17 cellular contexts compared by ENCODE assay signal in the genomic region with DNA sequence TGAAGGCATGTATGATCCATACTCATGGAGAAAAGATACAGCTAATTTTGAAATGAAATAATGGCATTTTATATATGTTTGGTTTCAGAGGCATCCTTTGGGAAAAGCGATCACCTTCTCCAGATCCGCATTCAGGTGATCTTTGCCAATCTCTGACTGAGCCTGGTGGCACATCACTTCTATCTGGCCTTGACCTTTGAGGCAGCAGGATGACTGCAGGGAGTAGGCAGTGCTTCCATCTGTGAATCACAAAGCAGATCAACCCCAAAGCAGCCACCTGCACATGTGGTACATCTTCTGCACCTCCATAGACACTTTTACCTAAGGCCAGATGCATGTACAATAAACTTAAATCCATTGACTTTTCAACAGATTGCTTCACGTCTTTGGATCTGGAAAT. TPM values are rescaled to one million over a fixed set of nuclear protein-coding genes. Genes with fewer than 3 reads are reported as not detected.
DNase-seq lines count a peak whose midpoint lies in the region; ATAC-seq and TF ChIP-seq lines count a peak whose summit lies in the region.
"Had no signal": no experiment of that assay in that cellular context is flagged by ENCODE, and none has a peak within 500 bp of the region (broad histone marks: within the 10 kb centered on the region; RNA-seq: fewer than 3 reads in every experiment).

No MANE protein-coding gene starts in this region.

- H3K27me3 ChIP-seq in BLaER1 treated with 17β-estradiol and CSF1 and Interleukin-3, amounts not matched to agents 10 nM and 100 nM, result no peaks in the 10 kb centered on the region
- H3K27me3 ChIP-seq in body of pancreas (no peaks in the 10 kb centered on the region), layer of hippocampus (ENCODE audit: control insufficient read depth, insufficient read depth, low read length) (no peaks in the 10 kb centered on the region), thyroid gland (no peaks in the 10 kb centered on the region)
- H3K27me3 ChIP-seq: BE2C had no signal

- H3K27ac ChIP-seq in BLaER1 treated with 17β-estradiol and CSF1 and Interleukin-3, amounts not matched to agents 10 nM and 100 nM, result peak overlapping the region in 3 of 11 experiments; percentile 23 to 61 (median 38); a peak in 1 of 22 replicates
- H3K27ac ChIP-seq in body of pancreas (peak overlapping the region; percentile 42 to 94 (median 86)), layer of hippocampus (ENCODE audit: low read depth, low read length) (peak overlapping the region; percentile 14), thyroid gland (peak overlapping the region; percentile 89 to 97 (median 90))
- H3K27ac ChIP-seq: A549, HL-60 had no signal

- H3K4me3 ChIP-seq in BLaER1 treated with 17β-estradiol and CSF1 and Interleukin-3, amounts not matched to agents 10 nM and 100 nM, result no peak overlapping the region
- H3K4me3 ChIP-seq in body of pancreas (no peak overlapping the region), thyroid gland (replicated peaks in 1 of 3) (no peak overlapping the region)
- H3K4me3 ChIP-seq: A549, K562 had no signal

- H3K4me2 ChIP-seq in BLaER1 treated with 17β-estradiol and CSF1 and Interleukin-3, amounts not matched to agents 10 nM and 100 nM, result peak overlapping the region in 9 of 11 experiments; percentile 6 to 77 (median 65); a peak in 10 of 22 replicates
- H3K4me2 ChIP-seq: A549 had no signal

- no peaks in the 10 kb centered on the region for H3K36me3 ChIP-seq in BLaER1 treated with 17β-estradiol and CSF1 and Interleukin-3, amounts not matched to agents 10 nM and 100 nM
- H3K36me3 ChIP-seq in body of pancreas (replicated peaks in 1 of 2; ENCODE audit: insufficient read depth in 1 of 2, low read depth in 2 of 2) (no peaks in the 10 kb centered on the region), thyroid gland (no peaks in the 10 kb centered on the region)
- H3K36me3 ChIP-seq: BE2C had no signal

- TF ChIP-seq POLR2A in body of pancreas (IDR thresholded peaks at IDR 0.05) (no peak), thyroid gland (IDR thresholded peaks at IDR 0.05) (no peak)

- ATAC-seq in body of pancreas, result no peak
- ATAC-seq in GM18868 (IDR thresholded peaks at IDR 0.05; ENCODE audit: unreplicated experiment), result no peak
- ATAC-seq: A549; CD8-positive, alpha-beta T cell; K562 had no signal

- H3K9me3 ChIP-seq in BLaER1 treated with 17β-estradiol and CSF1 and Interleukin-3, amounts not matched to agents 10 nM and 100 nM (replicated peaks in 1 of 11), result peaks cover 0 to 6% (median 0%) of the 10 kb centered on the region in 11 experiments; a peak in 1 of 22 replicates
- H3K9me3 ChIP-seq in body of pancreas (no peaks in the 10 kb centered on the region), thyroid gland (no peaks in the 10 kb centered on the region)
- H3K9me3 ChIP-seq: A549, BE2C had no signal

- no peak for TF ChIP-seq CTCF in body of pancreas (IDR thresholded peaks at IDR 0.05)
- no peak for TF ChIP-seq CTCF in thyroid gland (IDR thresholded peaks at IDR 0.05)

- H4K20me1 ChIP-seq in BLaER1 treated with 17β-estradiol and CSF1 and Interleukin-3, amounts not matched to agents 10 nM and 100 nM, result no peaks in the 10 kb centered on the region; a peak in 1 of 22 replicates

- H3K9ac ChIP-seq in BLaER1 treated with 17β-estradiol and CSF1 and Interleukin-3, amounts not matched to agents 10 nM and 100 nM, result no peak overlapping the region

- WGBS in body of pancreas, 2 donors, result 74 to 78% methylated on average over 3 of the region's 3 CpGs
- 84 to 92% methylated on average over 3 of the region's 3 CpGs for WGBS in thyroid gland, 2 donors

- intact Hi-C loops in body of pancreas (cut with DNase I), result no loop called here
- intact Hi-C loops in thyroid gland (cut with DNase I), result no loop called here

- no peak for DNase-seq in body of pancreas
- DNase-seq in thyroid gland, result no peak
- no peak for DNase-seq in activated CD4-positive, CD25-positive, alpha-beta regulatory T cell (lab: John Stamatoyannopoulos, UW)
- DNase-seq in A172 (ENCODE audit: low spot score), result no peak
- DNase-seq: BE2C; CD8-positive, alpha-beta T cell; COR-L47; DND-41; GF-D8; HCEC 1CT; HFFc6 had no signal

- peaks cover 21 to 53% (median 48%) of the 10 kb centered on the region in 10 experiments for H3K4me1 ChIP-seq in BLaER1 treated with 17β-estradiol and CSF1 and Interleukin-3, amounts not matched to agents 10 nM and 100 nM
- H3K4me1 ChIP-seq in body of pancreas (peaks cover 94% of the 10 kb centered on the region), thyroid gland (peaks cover 74 to 81% of the 10 kb centered on the region in 2 donors)
- H3K4me1 ChIP-seq: BE2C had no signal

RNA-seq across cellular contexts. Expression of a gene that starts 53.4 kb away (rescaled TPM):
- 100 to 1,000 TPM in 1 of 2 donors, 10 to 100 TPM in 1; 83.3 to 359 TPM for total RNA-seq in body of pancreas
- 10 to 100 TPM; 43.2 to 95.4 (median 51.1) TPM for total RNA-seq in thyroid gland
- total RNA-seq in A172 (2014; rRNA removed; shearing (Covaris generic)), result 3.4 and 4.8 TPM in 2 replicates
